In the genomic region with DNA sequence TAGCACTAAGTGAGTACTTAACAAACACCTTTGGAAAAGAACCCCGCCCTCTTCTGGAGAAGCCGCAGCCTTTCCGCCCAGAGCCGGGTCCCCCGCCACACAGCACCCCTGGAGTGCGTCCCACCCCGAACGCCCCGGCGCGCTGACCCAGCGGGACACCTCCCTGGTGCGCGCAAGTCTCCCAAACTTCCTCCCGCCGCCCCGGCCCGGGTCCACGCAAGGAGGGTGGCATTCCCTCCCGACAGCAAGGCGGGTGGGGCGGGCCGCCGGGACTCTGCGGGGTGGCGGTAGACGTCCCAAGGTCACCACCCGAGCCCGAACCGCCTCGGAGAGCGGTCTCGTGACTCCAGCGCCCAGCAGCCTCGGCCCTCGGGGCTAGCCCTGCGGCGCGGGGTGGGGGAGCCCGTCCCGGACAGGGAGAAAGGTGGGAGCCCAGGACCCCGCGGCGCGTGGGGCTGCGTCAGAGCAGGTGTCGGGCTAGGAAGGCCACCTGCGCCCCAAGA, we compare ENCODE assay signal across 1 cellular context.
TF ChIP-seq lines count a peak whose summit lies in the region.

No MANE protein-coding gene starts in this region.

TF ChIP-seq in GM12878, 131 proteins besides CTCF, POLR2A, EP300 and RAD21 (continued from another document):
- TF ChIP-seq, protein P1, sequence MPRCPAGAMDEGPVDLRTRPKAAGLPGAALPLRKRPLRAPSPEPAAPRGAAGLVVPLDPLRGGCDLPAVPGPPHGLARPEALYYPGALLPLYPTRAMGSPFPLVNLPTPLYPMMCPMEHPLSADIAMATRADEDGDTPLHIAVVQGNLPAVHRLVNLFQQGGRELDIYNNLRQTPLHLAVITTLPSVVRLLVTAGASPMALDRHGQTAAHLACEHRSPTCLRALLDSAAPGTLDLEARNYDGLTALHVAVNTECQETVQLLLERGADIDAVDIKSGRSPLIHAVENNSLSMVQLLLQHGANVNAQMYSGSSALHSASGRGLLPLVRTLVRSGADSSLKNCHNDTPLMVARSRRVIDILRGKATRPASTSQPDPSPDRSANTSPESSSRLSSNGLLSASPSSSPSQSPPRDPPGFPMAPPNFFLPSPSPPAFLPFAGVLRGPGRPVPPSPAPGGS (IDR thresholded peaks at IDR 0.05; ENCODE audit: borderline replicate concordance, insufficient read depth, low read depth, low read length, poor library complexity, severe bottlenecking) = no peak
- TF ChIP-seq SMAD5 (IDR thresholded peaks at IDR 0.05; ENCODE audit: low read depth) (no peak), STAT3 (IDR thresholded peaks at IDR 0.05; ENCODE audit: low read depth, low read length) (no peak), NR2F1 (conservative IDR thresholded peaks at IDR 0.05) (peak; percentile 61), BACH1 (IDR thresholded peaks at IDR 0.05; ENCODE audit: borderline replicate concordance) (peak; percentile 57; the same call in 1 of the 2 replicates), JUND (IDR thresholded peaks at IDR 0.05; ENCODE audit: low read depth, low read length) (no peak), IKZF2 (IDR thresholded peaks at IDR 0.05) (no peak), NBN (IDR thresholded peaks at IDR 0.05) (0 out of 2 replicates have a peak, but pooled peaks have one; percentile 11), CBX5 (IDR thresholded peaks at IDR 0.05; ENCODE audit: low read depth) (0 out of 2 replicates have a peak, but pooled peaks have one; percentile 7), CHD4 (IDR thresholded peaks at IDR 0.05) (no peak), TCF12 (IDR thresholded peaks at IDR 0.05; ENCODE audit: low read depth, low read length) (0 out of 2 replicates have a peak, but pooled peaks have one; percentile 18), ETV6 (conservative IDR thresholded peaks at IDR 0.05 in 1 of 2, IDR thresholded peaks at IDR 0.05 in 1 of 2; ENCODE audit: borderline replicate concordance in 1 of 2, low read depth in 1 of 2) (no peak), LARP7 (IDR thresholded peaks at IDR 0.05) (0 out of 2 replicates have a peak, but pooled peaks have one; percentile 2), BHLHE40 (IDR thresholded peaks at IDR 0.05; ENCODE audit: borderline replicate concordance in 1 of 2, low read depth in 2 of 2, low read length in 1 of 2) (peak; percentile 15 to 87; a peak in 3 of 4 replicates)
- TF ChIP-seq, protein P2, sequence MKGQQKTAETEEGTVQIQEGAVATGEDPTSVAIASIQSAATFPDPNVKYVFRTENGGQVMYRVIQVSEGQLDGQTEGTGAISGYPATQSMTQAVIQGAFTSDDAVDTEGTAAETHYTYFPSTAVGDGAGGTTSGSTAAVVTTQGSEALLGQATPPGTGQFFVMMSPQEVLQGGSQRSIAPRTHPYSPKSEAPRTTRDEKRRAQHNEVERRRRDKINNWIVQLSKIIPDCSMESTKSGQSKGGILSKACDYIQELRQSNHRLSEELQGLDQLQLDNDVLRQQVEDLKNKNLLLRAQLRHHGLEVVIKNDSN (IDR thresholded peaks at IDR 0.05; ENCODE audit: borderline replicate concordance, extremely low read length, insufficient read depth, low read depth, low read length) = peak; percentile 5
- TF ChIP-seq, protein P3, sequence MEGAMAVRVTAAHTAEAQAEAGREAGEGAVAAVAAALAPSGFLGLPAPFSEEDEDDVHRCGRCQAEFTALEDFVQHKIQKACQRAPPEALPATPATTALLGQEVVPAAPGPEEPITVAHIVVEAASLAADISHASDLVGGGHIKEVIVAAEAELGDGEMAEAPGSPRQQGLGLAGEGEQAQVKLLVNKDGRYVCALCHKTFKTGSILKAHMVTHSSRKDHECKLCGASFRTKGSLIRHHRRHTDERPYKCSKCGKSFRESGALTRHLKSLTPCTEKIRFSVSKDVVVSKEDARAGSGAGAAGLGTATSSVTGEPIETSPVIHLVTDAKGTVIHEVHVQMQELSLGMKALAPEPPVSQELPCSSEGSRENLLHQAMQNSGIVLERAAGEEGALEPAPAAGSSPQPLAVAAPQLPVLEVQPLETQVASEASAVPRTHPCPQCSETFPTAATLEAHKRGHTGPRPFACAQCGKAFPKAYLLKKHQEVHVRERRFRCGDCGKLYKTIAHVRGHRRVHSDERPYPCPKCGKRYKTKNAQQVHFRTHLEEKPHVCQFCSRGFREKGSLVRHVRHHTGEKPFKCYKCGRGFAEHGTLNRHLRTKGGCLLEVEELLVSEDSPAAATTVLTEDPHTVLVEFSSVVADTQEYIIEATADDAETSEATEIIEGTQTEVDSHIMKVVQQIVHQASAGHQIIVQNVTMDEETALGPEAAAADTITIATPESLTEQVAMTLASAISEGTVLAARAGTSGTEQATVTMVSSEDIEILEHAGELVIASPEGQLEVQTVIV (IDR thresholded peaks at IDR 0.05; ENCODE audit: borderline replicate concordance, partially characterized antibody) = no peak
- TF ChIP-seq, protein P4, sequence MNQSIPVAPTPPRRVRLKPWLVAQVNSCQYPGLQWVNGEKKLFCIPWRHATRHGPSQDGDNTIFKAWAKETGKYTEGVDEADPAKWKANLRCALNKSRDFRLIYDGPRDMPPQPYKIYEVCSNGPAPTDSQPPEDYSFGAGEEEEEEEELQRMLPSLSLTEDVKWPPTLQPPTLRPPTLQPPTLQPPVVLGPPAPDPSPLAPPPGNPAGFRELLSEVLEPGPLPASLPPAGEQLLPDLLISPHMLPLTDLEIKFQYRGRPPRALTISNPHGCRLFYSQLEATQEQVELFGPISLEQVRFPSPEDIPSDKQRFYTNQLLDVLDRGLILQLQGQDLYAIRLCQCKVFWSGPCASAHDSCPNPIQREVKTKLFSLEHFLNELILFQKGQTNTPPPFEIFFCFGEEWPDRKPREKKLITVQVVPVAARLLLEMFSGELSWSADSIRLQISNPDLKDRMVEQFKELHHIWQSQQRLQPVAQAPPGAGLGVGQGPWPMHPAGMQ (IDR thresholded peaks at IDR 0.05; ENCODE audit: borderline replicate concordance) = no peak
- TF ChIP-seq, protein P5, sequence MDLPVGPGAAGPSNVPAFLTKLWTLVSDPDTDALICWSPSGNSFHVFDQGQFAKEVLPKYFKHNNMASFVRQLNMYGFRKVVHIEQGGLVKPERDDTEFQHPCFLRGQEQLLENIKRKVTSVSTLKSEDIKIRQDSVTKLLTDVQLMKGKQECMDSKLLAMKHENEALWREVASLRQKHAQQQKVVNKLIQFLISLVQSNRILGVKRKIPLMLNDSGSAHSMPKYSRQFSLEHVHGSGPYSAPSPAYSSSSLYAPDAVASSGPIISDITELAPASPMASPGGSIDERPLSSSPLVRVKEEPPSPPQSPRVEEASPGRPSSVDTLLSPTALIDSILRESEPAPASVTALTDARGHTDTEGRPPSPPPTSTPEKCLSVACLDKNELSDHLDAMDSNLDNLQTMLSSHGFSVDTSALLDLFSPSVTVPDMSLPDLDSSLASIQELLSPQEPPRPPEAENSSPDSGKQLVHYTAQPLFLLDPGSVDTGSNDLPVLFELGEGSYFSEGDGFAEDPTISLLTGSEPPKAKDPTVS (IDR thresholded peaks at IDR 0.05; ENCODE audit: low read depth, low read length) = no peak
- TF ChIP-seq, protein P6, sequence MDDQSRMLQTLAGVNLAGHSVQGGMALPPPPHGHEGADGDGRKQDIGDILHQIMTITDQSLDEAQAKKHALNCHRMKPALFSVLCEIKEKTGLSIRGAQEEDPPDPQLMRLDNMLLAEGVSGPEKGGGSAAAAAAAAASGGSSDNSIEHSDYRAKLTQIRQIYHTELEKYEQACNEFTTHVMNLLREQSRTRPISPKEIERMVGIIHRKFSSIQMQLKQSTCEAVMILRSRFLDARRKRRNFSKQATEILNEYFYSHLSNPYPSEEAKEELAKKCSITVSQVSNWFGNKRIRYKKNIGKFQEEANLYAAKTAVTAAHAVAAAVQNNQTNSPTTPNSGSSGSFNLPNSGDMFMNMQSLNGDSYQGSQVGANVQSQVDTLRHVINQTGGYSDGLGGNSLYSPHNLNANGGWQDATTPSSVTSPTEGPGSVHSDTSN (IDR thresholded peaks at IDR 0.05; ENCODE audit: insufficient replicate concordance, low read depth, low read length) = no peak
